In the genomic region with DNA sequence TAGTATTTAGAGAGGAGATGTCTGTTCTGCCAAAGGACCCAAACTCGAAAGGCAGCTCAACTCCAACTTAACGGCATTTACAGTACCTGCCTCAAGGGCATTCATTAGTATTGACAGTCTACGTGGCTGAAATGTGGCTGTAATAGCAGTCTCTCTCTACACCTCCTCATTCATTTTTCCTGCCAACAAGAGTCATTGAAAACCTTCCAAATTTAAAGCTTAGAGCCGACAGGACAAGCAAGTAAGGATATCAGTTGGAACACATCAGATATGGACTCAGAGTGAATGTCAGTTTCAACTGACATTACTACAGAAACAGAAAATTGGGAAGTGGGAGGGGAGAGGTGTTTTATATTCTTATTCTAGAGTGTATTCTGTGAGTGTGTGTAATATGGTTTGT, we compare ENCODE assay signal across 16 cellular contexts.
"Had no signal": no experiment of that assay in that cellular context is flagged by ENCODE, and none has a peak within 500 bp of the region (broad histone marks: within the 10 kb centered on the region; RNA-seq: fewer than 3 reads in every experiment).

No MANE protein-coding gene starts in this region.

- ATAC-seq: activated CD8-positive, alpha-beta memory T cell treated with anti-CD3 and anti-CD28 coated beads, Interleukin-2, amount 10 ng/mL, durations not matched to agents 7 days and 5 days; activated T-cell treated with anti-CD3 and anti-CD28 coated beads, Interleukin-2, amount 50 U/mL, for 4 hours; T-helper 17 cell had no signal

- DNase-seq: activated B cell treated with CpG ODN at 0.5 μM for 24 hours; activated CD4-positive, alpha-beta T cell treated with anti-CD3 and anti-CD28 coated beads for 1 hour; activated CD4-positive, alpha-beta T cell treated with anti-CD3 and anti-CD28 coated beads, Interleukin-2, amount 10 ng/mL, durations not matched to agents 24 days and 14 days; activated CD4-positive, alpha-beta T cell treated with anti-CD3 and anti-CD28 coated beads, Interleukin-2, amount 50 U/mL, for 48 hours; activated CD8-positive, alpha-beta memory T cell treated with anti-CD3 and anti-CD28 coated beads, Interleukin-2, amount 10 ng/mL, durations not matched to agents 7 days and 5 days; activated gamma-delta T cell; activated naive CD4-positive, alpha-beta T cell treated with anti-CD3 and anti-CD28 coated beads for 36 hours; activated T-cell treated with anti-CD3 and anti-CD28 coated beads, Interleukin-2, amount 50 U/mL, for 4 hours; amygdala; MG63; NCI-H187; NCI-H524; NCI-H748 treated with DMSO at 0.1 percent for 48 hours; SIG-M5; T-helper 17 cell; T-helper 9 cell had no signal
